In genomic region chr16:28241924-28242323, GRCh38 we compare ENCODE assay signal across 2 cellular contexts.
TF ChIP-seq lines count a peak whose summit lies in the region.

No MANE protein-coding gene starts in this region.

TF ChIP-seq in HEK293, 187 proteins besides CTCF, POLR2A, EP300 and RAD21:
- TF ChIP-seq ZNF518A (tag by site-specific recombination; conservative IDR thresholded peaks at IDR 0.05; ENCODE audit: low read depth) (no peak), EGR2 (tag by site-specific recombination; IDR thresholded peaks at IDR 0.05; ENCODE audit: low read depth) (peak; percentile 50)
TF ChIP-seq in HEK293: peak in this region for 1.

TF ChIP-seq in H1, 55 proteins besides CTCF, POLR2A, EP300 and RAD21:
- TF ChIP-seq POLR2AphosphoS5 (IDR thresholded peaks at IDR 0.05; ENCODE audit: low read depth, low read length) (no peak), TEAD4 (IDR thresholded peaks at IDR 0.05; ENCODE audit: low read depth, low read length) (no peak), RNF2 (IDR thresholded peaks at IDR 0.05; ENCODE audit: borderline replicate concordance, low read depth, low read length, missing control alignments, poor library complexity, severe bottlenecking) (no peak), SIN3A (conservative IDR thresholded peaks at IDR 0.05 in 1 of 2, IDR thresholded peaks at IDR 0.05 in 1 of 2; ENCODE audit: low read depth in 1 of 2, low read length in 2 of 2) (no peak), SAP30 (IDR thresholded peaks at IDR 0.05; ENCODE audit: insufficient read depth, insufficient replicate concordance, low read length) (no peak), TAF1 (IDR thresholded peaks at IDR 0.05; ENCODE audit: low read depth, low read length) (no peak), ATF3 (IDR thresholded peaks at IDR 0.05; ENCODE audit: insufficient read depth, low read depth, low read length) (no peak), BRCA1 (IDR thresholded peaks at IDR 0.05; ENCODE audit: low read depth, low read length) (no peak), CTBP2 (IDR thresholded peaks at IDR 0.05; ENCODE audit: borderline replicate concordance, insufficient read depth, insufficient read length, low read length) (no peak)
